1 cellular context compared by ENCODE assay signal in genomic region chr22:21020802-21021429, GRCh38.
TF ChIP-seq lines count a peak whose summit lies in the region.

No MANE protein-coding gene starts in this region.

TF ChIP-seq in SK-N-SH, 30 proteins besides CTCF, POLR2A, EP300 and RAD21 (continued from another document):
- TF ChIP-seq REST (IDR thresholded peaks at IDR 0.05; ENCODE audit: low read depth, low read length): no peak
- TF ChIP-seq USF2 (IDR thresholded peaks at IDR 0.05; ENCODE audit: borderline replicate concordance, low read depth, low read length): no peak
- TF ChIP-seq CHD2 (IDR thresholded peaks at IDR 0.05; ENCODE audit: low read length, partially characterized antibody): no peak
- no peak for TF ChIP-seq GATA2 (CRISPR knock-in tag; IDR thresholded peaks at IDR 0.05)
